Comparison of ENCODE assay signal across 28 cellular contexts in the genomic region with DNA sequence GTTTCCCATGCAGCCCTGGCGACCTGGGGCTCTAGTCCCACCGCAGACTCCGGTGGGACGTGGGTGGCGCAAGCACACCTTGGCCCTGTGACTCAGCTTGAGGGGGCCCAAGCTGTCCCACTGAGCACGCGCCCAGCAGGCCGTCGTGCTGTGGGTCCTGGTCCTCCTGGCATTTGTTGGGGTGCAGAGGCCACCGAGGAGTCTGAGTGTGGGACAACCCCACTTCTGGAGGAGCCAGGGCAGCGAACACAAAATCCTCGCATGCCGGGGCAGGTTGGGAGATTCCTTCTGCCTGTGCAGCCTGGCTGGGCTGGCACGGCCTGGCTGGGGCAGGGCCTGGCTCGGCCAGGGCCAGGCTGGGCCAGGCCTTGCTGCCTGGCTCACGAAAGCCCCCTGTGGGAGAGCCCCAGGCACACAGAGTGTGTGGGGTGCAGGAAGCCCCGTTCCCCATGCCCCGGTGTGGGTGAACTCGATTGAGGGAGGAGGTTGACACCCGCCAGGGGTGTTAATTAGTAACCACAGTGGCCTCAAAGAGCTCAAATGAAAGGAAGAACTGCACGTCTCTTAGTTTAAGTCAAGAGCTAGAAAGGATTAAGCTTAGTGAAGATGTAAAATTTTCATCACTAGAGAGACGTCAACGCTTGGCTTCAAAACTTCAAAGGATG.
"Had no signal": no experiment of that assay in that cellular context is flagged by ENCODE, and none has a peak within 500 bp of the region (broad histone marks: within the 10 kb centered on the region; RNA-seq: fewer than 3 reads in every experiment).

No MANE protein-coding gene starts in this region.

- H3K27ac ChIP-seq: pancreas, prostate gland, right atrium auricular region, right lobe of liver, sigmoid colon, stomach, thoracic aorta, thyroid gland, tibial nerve, upper lobe of right lung, uterus had no signal

- H3K4me1 ChIP-seq: pancreas, prostate gland, right atrium auricular region, right lobe of liver, thyroid gland, tibial nerve, upper lobe of right lung, uterus had no signal

- H3K27me3 ChIP-seq: pancreas, right atrium auricular region, right lobe of liver, thyroid gland, tibial nerve, uterus had no signal

- H3K36me3 ChIP-seq: pancreas, prostate gland, right atrium auricular region, right lobe of liver, sigmoid colon, stomach, thoracic aorta, thyroid gland, tibial nerve, upper lobe of right lung, uterus had no signal

- H3K4me1 Mint-ChIP-seq: nephron progenitor cell; neural crest cell; stimulated activated effector memory CD8-positive, alpha-beta T cell treated with anti-CD3 and anti-CD28 coated beads, Interleukin-12 subunit alpha, Interleukin-12 subunit beta, amount 100 ng/mL, for 72 hours; stimulated activated naive B cell treated with anti-CD40 and anti-IgM and Interleukin-4, amounts not matched to agents 10 μg/mL and 1 μg/mL and 100 μg/mL, for 72 hours had no signal

- H3K4me3 Mint-ChIP-seq: naive B cell; natural killer cell treated with Interleukin-12 subunit alpha and Interleukin-12 subunit beta and Interleukin-15 and Interleukin-18, amount 100 ng/mL, for 72 hours; nephron progenitor cell; neural crest cell; stimulated activated effector memory CD8-positive, alpha-beta T cell treated with anti-CD3 and anti-CD28 coated beads, Interleukin-12 subunit alpha, Interleukin-12 subunit beta, amount 100 ng/mL, for 72 hours; stimulated activated naive B cell treated with anti-CD40 and anti-IgM and Interleukin-4, amounts not matched to agents 10 μg/mL and 1 μg/mL and 100 μg/mL, for 72 hours; stimulated activated naive CD8-positive, alpha-beta T cell treated with anti-CD3 and anti-CD28 coated beads, Interleukin-15, Interleukin-2, amounts not matched to agents 100 ng/mL and 50 ng/mL, for 24 hours; type B pancreatic cell had no signal

- H3K36me3 Mint-ChIP-seq: naive B cell; naive thymus-derived CD8-positive, alpha-beta T cell; stimulated activated effector memory CD8-positive, alpha-beta T cell treated with anti-CD3 and anti-CD28 coated beads, Interleukin-12 subunit alpha, Interleukin-12 subunit beta, amount 100 ng/mL, for 72 hours; stimulated activated naive B cell treated with anti-CD40 and anti-IgM and Interleukin-4, amounts not matched to agents 10 μg/mL and 1 μg/mL and 100 μg/mL, for 72 hours had no signal

- ATAC-seq: naive thymus-derived CD8-positive, alpha-beta T cell; natural killer cell treated with Interleukin-12 subunit alpha and Interleukin-12 subunit beta and Interleukin-15 and Interleukin-18, amount 100 ng/mL, for 72 hours; pancreas; right lobe of liver; stimulated activated effector memory CD8-positive, alpha-beta T cell treated with anti-CD3 and anti-CD28 coated beads, Interleukin-12 subunit alpha, Interleukin-12 subunit beta, amount 100 ng/mL, for 72 hours; stimulated activated naive B cell treated with anti-CD40 and anti-IgM and Interleukin-4, amounts not matched to agents 10 μg/mL and 1 μg/mL and 100 μg/mL, for 72 hours; upper lobe of right lung had no signal

- H3K27ac Mint-ChIP-seq: naive B cell; naive thymus-derived CD8-positive, alpha-beta T cell; natural killer cell treated with Interleukin-12 subunit alpha and Interleukin-12 subunit beta and Interleukin-15 and Interleukin-18, amount 100 ng/mL, for 72 hours; nephron progenitor cell; stimulated activated effector memory CD8-positive, alpha-beta T cell treated with anti-CD3 and anti-CD28 coated beads, Interleukin-12 subunit alpha, Interleukin-12 subunit beta, amount 100 ng/mL, for 72 hours; stimulated activated naive B cell treated with anti-CD40 and anti-IgM and Interleukin-4, amounts not matched to agents 10 μg/mL and 1 μg/mL and 100 μg/mL, for 72 hours; stimulated activated naive CD8-positive, alpha-beta T cell treated with anti-CD3 and anti-CD28 coated beads, Interleukin-15, Interleukin-2, amounts not matched to agents 100 ng/mL and 50 ng/mL, for 24 hours; type B pancreatic cell had no signal

- H3K4me3 ChIP-seq: pancreas, prostate gland, right atrium auricular region, right lobe of liver, thoracic aorta, thyroid gland, upper lobe of right lung, uterus had no signal

- DNase-seq: naive B cell; nephron progenitor cell; occipital lobe; retina; right lobe of liver; sigmoid colon; small intestine; stimulated activated CD4-positive, alpha-beta T cell treated with anti-CD3 and anti-CD28 coated beads, Interleukin-15, amount 100 ng/mL, for 24 hours; stimulated activated CD4-positive, alpha-beta T cell treated with anti-CD3 and anti-CD28 coated beads, Interleukin-2, amount 100 ng/mL, for 24 hours; stimulated activated CD4-positive, alpha-beta T cell treated with anti-CD3 and anti-CD28 coated beads, Interleukin-2, amount 100 ng/mL, for 48 hours; stimulated activated CD4-positive, alpha-beta T cell treated with anti-CD3 and anti-CD28 coated beads, Interleukin-4, amount 100 ng/mL, for 24 hours; stimulated activated naive B cell treated with anti-CD40 and anti-IgM and Interleukin-4, amounts not matched to agents 10 μg/mL and 1 μg/mL and 100 μg/mL, for 72 hours; stimulated activated naive CD4-positive, alpha-beta T cell treated with Interleukin-2 at 50 U/mL for 16 hours; stomach; thyroid gland; upper lobe of right lung; uterus had no signal

- H3K9me3 ChIP-seq: pancreas, prostate gland, right lobe of liver, sigmoid colon, thoracic aorta, thyroid gland, upper lobe of right lung, uterus had no signal

- H3K27me3 Mint-ChIP-seq: naive B cell; natural killer cell treated with Interleukin-12 subunit alpha and Interleukin-12 subunit beta and Interleukin-15 and Interleukin-18, amount 100 ng/mL, for 72 hours; stimulated activated naive B cell treated with anti-CD40 and anti-IgM and Interleukin-4, amounts not matched to agents 10 μg/mL and 1 μg/mL and 100 μg/mL, for 72 hours; type B pancreatic cell had no signal
